8 cellular contexts compared by ENCODE assay signal in the genomic region with DNA sequence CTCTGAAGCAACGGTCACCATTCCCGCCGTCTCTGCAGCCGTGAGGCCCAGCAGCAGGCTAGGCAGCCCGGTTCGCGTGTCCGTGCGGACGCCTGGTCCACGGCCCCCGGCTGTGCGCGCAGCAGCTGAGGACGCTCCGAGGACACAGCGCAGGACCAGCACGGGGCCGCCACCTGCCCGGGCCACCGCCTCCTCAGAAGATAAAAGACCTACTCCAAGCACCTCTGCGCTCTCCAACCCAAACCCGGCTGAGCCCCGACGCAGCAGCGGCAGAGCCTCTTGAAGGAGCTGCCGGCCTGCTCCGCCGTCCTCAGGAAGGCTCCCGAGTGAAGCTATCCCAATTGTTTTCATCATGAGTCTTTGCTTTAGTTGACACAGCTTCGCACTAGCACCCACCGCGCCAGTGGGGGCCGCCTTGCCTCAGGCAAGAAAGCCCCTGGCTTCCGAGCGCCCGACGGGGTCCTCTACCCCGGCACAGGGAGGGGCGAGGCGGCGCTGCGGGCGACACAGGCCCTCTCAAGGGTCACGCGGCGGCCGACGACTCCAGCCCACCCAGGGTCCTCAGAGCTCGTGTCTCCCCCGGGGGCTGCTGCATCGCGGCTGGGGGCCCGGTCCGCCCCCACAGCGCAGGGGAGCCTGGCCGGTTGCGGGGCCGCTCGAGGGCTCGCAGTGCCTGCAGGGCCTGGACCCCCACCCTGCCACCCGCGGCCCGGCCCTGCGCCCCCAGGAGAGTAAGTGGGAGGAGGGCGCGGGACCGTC. TPM values are rescaled to one million over a fixed set of nuclear protein-coding genes. Genes with fewer than 3 reads are reported as not detected.
A peak's percentile ranks its signal among the peaks of the same experiment; 100 is the strongest.
DNase-seq lines count a peak whose midpoint lies in the region; ATAC-seq and TF ChIP-seq lines count a peak whose summit lies in the region.

No MANE protein-coding gene starts in this region.

- peaks cover 0 to 6% of the 10 kb centered on the region in 2 donors for H3K36me3 ChIP-seq in esophagus (ENCODE audit: control insufficient read depth in 2 of 2, insufficient read depth in 2 of 2, low read length in 1 of 2)

- peak overlapping the region; percentile 38 to 81 (median 51) for H3K27ac Mint-ChIP-seq in nephron

- DNase-seq in SK-N-DZ (ENCODE audit: low spot score) (peak; percentile 54), NCI-H2171 treated with DMSO at 0.1 percent for 48 hours (lab: John Stamatoyannopoulos, UW) (no peak), activated gamma-delta T cell treated with Interleukin-2 at 50 U/mL for 16 hours (no peak)
- no peak for DNase-seq in activated CD4-positive, alpha-beta T cell treated with anti-CD3 and anti-CD28 coated beads, Interleukin-2, amount 50 U/mL, for 4 hours

- H3K4me1 ChIP-seq in esophagus (ENCODE audit: control insufficient read depth in 2 of 2, insufficient read depth in 2 of 2, low read length in 1 of 2), result peaks cover 0 to 11% of the 10 kb centered on the region in 2 donors

- peak; percentile 0 for ATAC-seq in GM18498 (IDR thresholded peaks at IDR 0.05; ENCODE audit: unreplicated experiment)
- peak; percentile 6 for ATAC-seq in HG02759 (IDR thresholded peaks at IDR 0.05; ENCODE audit: unreplicated experiment)

- WGBS in esophagus, 2 donors, result 36 to 39% methylated on average over 68 of the region's 68 CpGs

- no peaks in the 10 kb centered on the region for H3K9me3 ChIP-seq in esophagus (ENCODE audit: control insufficient read depth in 2 of 2, insufficient read depth in 1 of 2, low read depth in 1 of 2, low read length in 1 of 2)

- TF ChIP-seq CTCF in nephron (IDR thresholded peaks at IDR 0.05; ENCODE audit: unreplicated experiment in 3 of 3), result no peak

- peaks cover 6% of the 10 kb centered on the region for H3K27me3 Mint-ChIP-seq in nephron (ENCODE audit: low read depth)

- no peaks in the 10 kb centered on the region for H3K27me3 ChIP-seq in esophagus (ENCODE audit: control insufficient read depth in 1 of 2, insufficient read depth in 2 of 2, low read length in 2 of 2)

- no peaks in the 10 kb centered on the region for H3K9me3 Mint-ChIP-seq in nephron

- peak overlapping the region; percentile 88 to 94 (median 92) for H3K4me3 Mint-ChIP-seq in nephron

- H3K4me1 Mint-ChIP-seq in nephron, result peaks cover 39% of the 10 kb centered on the region

- peak overlapping the region; percentile 55 to 69 for H3K4me3 ChIP-seq in esophagus (ENCODE audit: low read depth in 1 of 2, low read length in 2 of 2)

- H3K27ac ChIP-seq in esophagus (ENCODE audit: low read depth in 2 of 2, low read length in 1 of 2), result peak overlapping the region; percentile 90

- peaks cover 15% of the 10 kb centered on the region for H3K36me3 Mint-ChIP-seq in nephron (ENCODE audit: low read depth)

RNA-seq across cellular contexts. Expression of a gene that starts 16.9 kb away (rescaled TPM):
- 4.8 and 8.1 TPM in 2 replicates for polyA plus RNA-seq in SK-N-DZ (2014; cell fraction: cytosol; rRNA removed)
- polyA plus RNA-seq in SK-N-DZ (2014; cell fraction: nucleus; rRNA removed), result 2.8 and 5.1 TPM in 2 replicates
- 1 to 10 TPM; 4.5 to 6.3 TPM for polyA plus RNA-seq in esophagus

RNA-seq across cellular contexts. Expression of a gene that starts 44.5 kb away (rescaled TPM):
- polyA plus RNA-seq in SK-N-DZ (2014; cell fraction: cytosol; rRNA removed), result 1.7 and 2.9 TPM in 2 replicates
- polyA plus RNA-seq in SK-N-DZ (2014; cell fraction: nucleus; rRNA removed), result 2.0 and 4.2 TPM in 2 replicates
- 1 to 10 TPM in 1 of 2 donors, under 1 TPM in 1; 0.48 to 1.5 TPM for polyA plus RNA-seq in esophagus

RNA-seq across cellular contexts. Expression of a gene that starts 52.1 kb away (rescaled TPM):
- 9.5 and 12.6 TPM in 2 replicates for polyA plus RNA-seq in SK-N-DZ (2014; cell fraction: cytosol; rRNA removed)
- 6.4 and 9.1 TPM in 2 replicates for polyA plus RNA-seq in SK-N-DZ (2014; cell fraction: nucleus; rRNA removed)
- polyA plus RNA-seq in esophagus, result 1 to 10 TPM; 4.1 to 5.5 TPM
